ENCODE assay signal across 13 cellular contexts in genomic region chr3:184290331-184290730, GRCh38. TPM values are rescaled to one million over a fixed set of nuclear protein-coding genes. Genes with fewer than 3 reads are reported as not detected.
DNase-seq lines count a peak whose midpoint lies in the region; ATAC-seq and TF ChIP-seq lines count a peak whose summit lies in the region.
"Had no signal": no experiment of that assay in that cellular context is flagged by ENCODE, and none has a peak within 500 bp of the region (broad histone marks: within the 10 kb centered on the region; RNA-seq: fewer than 3 reads in every experiment).

No MANE protein-coding gene starts in this region.

- no peaks in the 10 kb centered on the region for H3K9me3 Mint-ChIP-seq in chondrocyte (ENCODE audit: low read depth)
- H3K9me3 Mint-ChIP-seq: CD4-positive, alpha-beta T cell had no signal

- no peak overlapping the region for H3K27ac ChIP-seq in right atrium auricular region

- H3K4me3 Mint-ChIP-seq in chondrocyte (ENCODE audit: unreplicated experiment), result no peak overlapping the region
- H3K4me3 Mint-ChIP-seq: B cell; CD4-positive, alpha-beta T cell had no signal

- ATAC-seq in HG03159 (IDR thresholded peaks at IDR 0.05; ENCODE audit: unreplicated experiment), result no peak

- H3K36me3 ChIP-seq in H7 (replicated peaks; ENCODE audit: control insufficient read depth, insufficient read depth, low read length) (no peaks in the 10 kb centered on the region), right atrium auricular region (no peaks in the 10 kb centered on the region)
- H3K36me3 ChIP-seq: HAP-1 had no signal

- H3K27ac Mint-ChIP-seq in chondrocyte (ENCODE audit: unreplicated experiment), result no peak overlapping the region
- H3K27ac Mint-ChIP-seq: B cell; CD4-positive, alpha-beta T cell had no signal

- DNase-seq in H7 (peak; percentile 71), chondrocyte (ENCODE audit: low spot score) (peak; percentile 71), iPS-NIHi7 (ENCODE audit: extremely low spot score) (peak; percentile 21), right atrium auricular region (ENCODE audit: low spot score) (no peak)
- DNase-seq: ACHN; Calu3; CD4-positive, alpha-beta T cell; DMS 273 treated with DMSO at 0.1 percent for 48 hours had no signal

- no peaks in the 10 kb centered on the region for H3K9me3 ChIP-seq in right atrium auricular region
- H3K9me3 ChIP-seq: HAP-1 had no signal

- no peaks in the 10 kb centered on the region for H3K4me1 ChIP-seq in right atrium auricular region
- H3K4me1 ChIP-seq: HAP-1 had no signal

- H3K4me3 ChIP-seq in H7 (ENCODE audit: insufficient read depth, low read depth, low read length) (no peak overlapping the region), right atrium auricular region (no peak overlapping the region)
- H3K4me3 ChIP-seq: HAP-1 had no signal

- H3K36me3 Mint-ChIP-seq in chondrocyte (ENCODE audit: low read depth), result no peaks in the 10 kb centered on the region

- peaks cover 4% of the 10 kb centered on the region for H3K27me3 Mint-ChIP-seq in chondrocyte (ENCODE audit: low read depth)

- TF ChIP-seq CTCF in chondrocyte (IDR thresholded peaks at IDR 0.05), result no peak
- no peak for TF ChIP-seq CTCF in right atrium auricular region (IDR thresholded peaks at IDR 0.05)

- no peaks in the 10 kb centered on the region for H3K4me1 Mint-ChIP-seq in chondrocyte (ENCODE audit: low read depth)
- H3K4me1 Mint-ChIP-seq: B cell had no signal

- H3K27me3 ChIP-seq in H7 (ENCODE audit: control insufficient read depth, insufficient read depth, low read length), result peaks cover 2% of the 10 kb centered on the region; the same call in 1 of the 2 replicates
- no peaks in the 10 kb centered on the region for H3K27me3 ChIP-seq in right atrium auricular region

RNA-seq across cellular contexts. Expression of gene PSMD2, which starts 8.7 kb away (rescaled TPM):
- 378 and 392 TPM in 2 replicates for total RNA-seq in H7 (2014; rRNA removed; shearing (Covaris generic))
- 237 to 288 TPM (median 238 TPM) in 3 replicates for total RNA-seq in chondrocyte
- 100 to 1,000 TPM; 213 to 259 TPM for total RNA-seq in right atrium auricular region

RNA-seq across cellular contexts. Expression of gene ECE2, which starts 14.5 kb away (rescaled TPM):
- not detected in 2 replicates for total RNA-seq in H7 (2014; rRNA removed; shearing (Covaris generic))
- total RNA-seq in chondrocyte (not detected in 3 replicates), right atrium auricular region (1 to 10 TPM in 1 of 2 donors, not detected in 1; 1.6 TPM)
- total RNA-seq: A172; B cell; Calu3; CD4-positive, alpha-beta T cell; Daoy had no signal

RNA-seq across cellular contexts. Expression of gene EIF4G1, which starts 24.1 kb away (rescaled TPM):
- 359 and 392 TPM in 2 replicates for total RNA-seq in H7 (2014; rRNA removed; shearing (Covaris generic))
- total RNA-seq in chondrocyte (388 to 532 TPM (median 403 TPM) in 3 replicates), right atrium auricular region (100 to 1,000 TPM; 270 to 276 TPM)

RNA-seq across cellular contexts. Expression of gene CAMK2N2, which starts 29.0 kb away (rescaled TPM):
- total RNA-seq in H7 (2014; rRNA removed; shearing (Covaris generic)), result 1.5 and 1.6 TPM in 2 replicates
- total RNA-seq in chondrocyte (3.2 to 5.3 TPM (median 3.9 TPM) in 3 replicates), right atrium auricular region (not detected)
- total RNA-seq: B cell; CD4-positive, alpha-beta T cell had no signal

RNA-seq across cellular contexts. Expression of gene EEF1AKMT4, which starts 40.9 kb away (rescaled TPM):
- 10.1 and 15.2 TPM in 2 replicates for total RNA-seq in H7 (2014; rRNA removed; shearing (Covaris generic))
- total RNA-seq in chondrocyte (4.3 to 5.0 TPM (median 4.4 TPM) in 3 replicates), right atrium auricular region (1 to 10 TPM; 2.1 TPM)
- total RNA-seq: CD4-positive, alpha-beta T cell had no signal
